7 cellular contexts compared by ENCODE assay signal in genomic region chr19:50046649-50047503, GRCh38. TPM values are rescaled to one million over a fixed set of nuclear protein-coding genes. Genes with fewer than 3 reads are reported as not detected.
DNase-seq lines count a peak whose midpoint lies in the region; ATAC-seq and TF ChIP-seq lines count a peak whose summit lies in the region.

No MANE protein-coding gene starts in this region.

- no TSS peak for BruUV-seq in PC-3 (replicated peaks; lab: Mats Ljungman, UMichigan)

- H4K20me1 ChIP-seq in PC-3 (ENCODE audit: low read length): no peaks in the 10 kb centered on the region

- no peaks in the 10 kb centered on the region for H3K79me2 ChIP-seq in PC-3 (ENCODE audit: low read length)

- H3K27ac Mint-ChIP-seq in activated naive CD8-positive, alpha-beta T cell treated with anti-CD3 and anti-CD28 coated beads, Interleukin-2, amount 10 ng/mL, durations not matched to agents 7 days and 5 days: no peak overlapping the region

- peaks cover 36% of the 10 kb centered on the region for H3K9me3 ChIP-seq in PC-3 (ENCODE audit: low read length)
- peaks cover 36% of the 10 kb centered on the region for H3K9me3 ChIP-seq in iPS DF 6.9 (ENCODE audit: control insufficient read depth, insufficient read depth, low read length)

- H3K36me3 ChIP-seq in PC-3 (ENCODE audit: low read depth, low read length) (peaks cover 62% of the 10 kb centered on the region), iPS DF 6.9 (ENCODE audit: control insufficient read depth, insufficient read depth, low read length) (peaks cover 36% of the 10 kb centered on the region)

- H3K4me1 Mint-ChIP-seq in activated naive CD8-positive, alpha-beta T cell treated with anti-CD3 and anti-CD28 coated beads, Interleukin-2, amount 10 ng/mL, durations not matched to agents 7 days and 5 days: peaks cover 8% of the 10 kb centered on the region

- H3K4me2 ChIP-seq in PC-3 (ENCODE audit: low read length): no peak overlapping the region

- peaks cover 14% of the 10 kb centered on the region for H3K27me3 Mint-ChIP-seq in activated naive CD8-positive, alpha-beta T cell treated with anti-CD3 and anti-CD28 coated beads, Interleukin-2, amount 10 ng/mL, durations not matched to agents 7 days and 5 days

- peaks cover 5% of the 10 kb centered on the region for H3K4me1 ChIP-seq in PC-3 (ENCODE audit: insufficient read depth, low read length)
- H3K4me1 ChIP-seq in iPS DF 6.9 (ENCODE audit: control insufficient read depth, insufficient read depth, low read length): no peaks in the 10 kb centered on the region

- POLR2A ChIA-PET in PC-3 (lab: Charles Lee; ENCODE audit: unreplicated experiment): no interaction called here
- POLR2A ChIA-PET in activated naive CD8-positive, alpha-beta T cell treated with anti-CD3 and anti-CD28 coated beads, Interleukin-2, amount 10 ng/mL, durations not matched to agents 7 days and 5 days (lab: Charles Lee): no interaction called here

- CTCF ChIA-PET in PC-3 (lab: Charles Lee): no interaction called here

- intact Hi-C loops in PC-3 (cut with micrococcal nuclease): no loop called here

- H3K4me3 Mint-ChIP-seq in activated naive CD8-positive, alpha-beta T cell treated with anti-CD3 and anti-CD28 coated beads, Interleukin-2, amount 10 ng/mL, durations not matched to agents 7 days and 5 days: no peak overlapping the region

- H2AFZ ChIP-seq in PC-3 (ENCODE audit: low read length): no peak overlapping the region

- no peaks in the 10 kb centered on the region for H3F3A ChIP-seq in PC-3 (ENCODE audit: low read length, unreplicated experiment)

- no peak for DNase-seq in GM12865 (ENCODE audit: low read depth)
- peak; percentile 34 for DNase-seq in PC-3
- DNase-seq in activated naive CD8-positive, alpha-beta T cell treated with anti-CD3 and anti-CD28 coated beads, Interleukin-2, amount 10 ng/mL, durations not matched to agents 7 days and 5 days: peak; percentile 43
- peak; percentile 41 for DNase-seq in iPS DF 6.9 (ENCODE audit: low read depth, low spot score)
- DNase-seq in stimulated activated CD4-positive, alpha-beta T cell treated with anti-CD3 and anti-CD28 coated beads, Interleukin-4, amount 100 ng/mL, for 1 hour: peak; percentile 65
- no peak for DNase-seq in NCI-H2107 treated with DMSO at 0.1 percent for 48 hours (lab: John Stamatoyannopoulos, UW; ENCODE audit: unreplicated experiment)

- peaks cover 64% of the 10 kb centered on the region for H3K36me3 Mint-ChIP-seq in activated naive CD8-positive, alpha-beta T cell treated with anti-CD3 and anti-CD28 coated beads, Interleukin-2, amount 10 ng/mL, durations not matched to agents 7 days and 5 days

- H3K9me2 ChIP-seq in PC-3 (replicated peaks; ENCODE audit: low read length): no peaks in the 10 kb centered on the region

- H3K9me3 Mint-ChIP-seq in activated naive CD8-positive, alpha-beta T cell treated with anti-CD3 and anti-CD28 coated beads, Interleukin-2, amount 10 ng/mL, durations not matched to agents 7 days and 5 days: peaks cover 36% of the 10 kb centered on the region

- TF ChIP-seq CTCF in GM12865 (IDR thresholded peaks at IDR 0.05; ENCODE audit: insufficient read depth, low read depth, low read length, missing control alignments) (peak; percentile 35), PC-3 (conservative IDR thresholded peaks at IDR 0.05; ENCODE audit: low read depth, low read length) (peak; percentile 80)

- H3K4me3 ChIP-seq in GM12865 (ENCODE audit: low read depth, low read length): no peak overlapping the region
- H3K4me3 ChIP-seq in PC-3 (ENCODE audit: low read length): no peak overlapping the region
- no peak overlapping the region for H3K4me3 ChIP-seq in iPS DF 6.9 (ENCODE audit: low read length)

- H3K9ac ChIP-seq in PC-3 (ENCODE audit: low read length): no peak overlapping the region

- no peak overlapping the region for H3K27ac ChIP-seq in PC-3 (ENCODE audit: low read length)
- no peak overlapping the region for H3K27ac ChIP-seq in iPS DF 6.9 (ENCODE audit: low read length)

- ATAC-seq in PC-3 (no peak), HG03039 (IDR thresholded peaks at IDR 0.05; ENCODE audit: unreplicated experiment) (no peak)
- no peak for ATAC-seq in activated naive CD8-positive, alpha-beta T cell treated with anti-CD3 and anti-CD28 coated beads, Interleukin-2, amount 10 ng/mL, durations not matched to agents 7 days and 5 days (ENCODE audit: low read depth)

- peaks cover 14% of the 10 kb centered on the region; the same call in 1 of the 2 replicates for H3K27me3 ChIP-seq in PC-3 (ENCODE audit: low read length)
- H3K27me3 ChIP-seq in iPS DF 6.9 (ENCODE audit: control insufficient read depth, insufficient read depth, low read length): no peaks in the 10 kb centered on the region

- WGBS in iPS DF 6.9 (ENCODE audit: insufficient coverage, insufficient read length): no CpG with 5 or more reads among the region's 14 CpGs

RNA-seq across cellular contexts. Expression of gene ZNF473, which starts 21.1 kb away (rescaled TPM):
- total RNA-seq in PC-3 (2014; rRNA removed): 18.4 and 18.5 TPM in 2 replicates
- total RNA-seq in activated naive CD8-positive, alpha-beta T cell treated with anti-CD3 and anti-CD28 coated beads, Interleukin-2, amount 10 ng/mL, durations not matched to agents 7 days and 5 days: 10 to 100 TPM; 11.8 to 12.7 TPM

RNA-seq across cellular contexts. Expression of gene VRK3, which starts 21.7 kb away (rescaled TPM):
- 26.0 and 36.3 TPM in 2 replicates for total RNA-seq in PC-3 (2014; rRNA removed)
- total RNA-seq in activated naive CD8-positive, alpha-beta T cell treated with anti-CD3 and anti-CD28 coated beads, Interleukin-2, amount 10 ng/mL, durations not matched to agents 7 days and 5 days: 10 to 100 TPM; 81.2 to 82.1 TPM

Comparison
In these comparisons a context has a peak if more than half of its experiments do, and no peak if none do; other contexts are left out.
1. DNase-seq: peak in PC-3 (single experiment), activated naive CD8-positive, alpha-beta T cell treated with anti-CD3 and anti-CD28 coated beads, Interleukin-2, amount 10 ng/mL, durations not matched to agents 7 days and 5 days (single experiment), iPS DF 6.9 (single experiment) and stimulated activated CD4-positive, alpha-beta T cell treated with anti-CD3 and anti-CD28 coated beads, Interleukin-4, amount 100 ng/mL, for 1 hour (single experiment); none in GM12865 (single experiment) and NCI-H2107 treated with DMSO at 0.1 percent for 48 hours (single experiment).